18 cellular contexts compared by ENCODE assay signal in the genomic region with DNA sequence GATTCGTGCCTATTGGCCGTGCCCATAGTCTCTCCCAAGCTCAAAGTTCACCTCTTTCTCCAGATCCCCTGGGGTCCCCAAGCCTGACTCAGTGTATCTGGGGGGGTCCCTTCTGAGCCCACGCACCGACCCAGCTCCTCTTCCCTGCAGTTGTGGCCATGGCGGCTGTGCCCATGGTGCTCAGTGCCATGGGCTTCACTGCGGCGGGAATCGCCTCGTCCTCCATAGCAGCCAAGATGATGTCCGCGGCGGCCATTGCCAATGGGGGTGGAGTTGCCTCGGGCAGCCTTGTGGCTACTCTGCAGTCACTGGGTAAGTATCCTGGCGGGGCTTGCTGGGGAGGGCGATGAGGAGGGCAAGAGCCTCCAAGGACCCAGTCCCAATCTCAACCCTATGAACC. TPM values are rescaled to one million over a fixed set of nuclear protein-coding genes. Genes with fewer than 3 reads are reported as not detected.
DNase-seq lines count a peak whose midpoint lies in the region; ATAC-seq and TF ChIP-seq lines count a peak whose summit lies in the region.
"Had no signal": no experiment of that assay in that cellular context is flagged by ENCODE, and none has a peak within 500 bp of the region (broad histone marks: within the 10 kb centered on the region; RNA-seq: fewer than 3 reads in every experiment).

No MANE protein-coding gene starts in this region.

- no peaks in the 10 kb centered on the region for H3K27me3 ChIP-seq in transverse colon
- H3K27me3 ChIP-seq: dorsolateral prefrontal cortex had no signal

- TF ChIP-seq CTCF in transverse colon (IDR thresholded peaks at IDR 0.05), result no peak

- H3K27me3 Mint-ChIP-seq in dendritic cell treated with granulocyte-macrophage colony-stimulating factor and Interleukin-4, amounts not matched to agents 40 ng/mL and 50 ng/mL, for 4 days, result peaks cover 32% of the 10 kb centered on the region

- DNase-seq in activated effector memory CD4-positive, alpha-beta T cell treated with anti-CD3 and anti-CD28 coated beads, Interleukin-2, amount 50 U/mL, for 16 hours, result peak; percentile 37
- DNase-seq in activated effector memory CD4-positive, alpha-beta T cell treated with Interleukin-2 at 50 U/mL for 16 hours, result no peak
- peak; percentile 85 for DNase-seq in mesenteric fat pad (ENCODE audit: low spot score)
- no peak for DNase-seq in transverse colon
- no peak for DNase-seq in central memory CD4-positive, alpha-beta T cell
- DNase-seq in NCI-H82 treated with DMSO at 0.1 percent for 48 hours (lab: John Stamatoyannopoulos, UW; ENCODE audit: unreplicated experiment), result no peak
- DNase-seq: activated gamma-delta T cell, NCI-H1436 treated with DMSO at 0.1 percent for 48 hours, NCI-H2081 treated with DMSO at 0.1 percent for 48 hours, NCI-H226, SHP77 treated with DMSO at 0.1 percent for 48 hours had no signal

- peaks cover 24% of the 10 kb centered on the region for H3K4me1 Mint-ChIP-seq in dendritic cell treated with granulocyte-macrophage colony-stimulating factor and Interleukin-4, amounts not matched to agents 40 ng/mL and 50 ng/mL, for 4 days (ENCODE audit: low read depth)

- no peak for ATAC-seq in GM21423 (IDR thresholded peaks at IDR 0.05; ENCODE audit: unreplicated experiment)
- ATAC-seq: HCT116; stimulated activated effector memory CD8-positive, alpha-beta T cell treated with anti-CD3 and anti-CD28 coated beads, Interleukin-12 subunit alpha, Interleukin-12 subunit beta, amount 100 ng/mL, for 72 hours had no signal

- H3K27ac ChIP-seq in transverse colon, result peak overlapping the region in 3 of 4 donors; percentile 84 to 92 (median 86)

- intact Hi-C loops in dendritic cell treated with granulocyte-macrophage colony-stimulating factor and Interleukin-4, amounts not matched to agents 40 ng/mL and 50 ng/mL, for 4 days (cut with micrococcal nuclease), result no loop called here
- intact Hi-C loops in transverse colon (cut with DNase I; ENCODE audit: low total_unique reads), result no loop called here

- no peaks in the 10 kb centered on the region for H3K36me3 ChIP-seq in transverse colon

- no peak overlapping the region for H3K4me3 ChIP-seq in transverse colon

- no peak for TF ChIP-seq POLR2A in transverse colon (IDR thresholded peaks at IDR 0.05)

- H3K4me3 Mint-ChIP-seq in dendritic cell treated with granulocyte-macrophage colony-stimulating factor and Interleukin-4, amounts not matched to agents 40 ng/mL and 50 ng/mL, for 4 days, result no peak overlapping the region
- H3K4me3 Mint-ChIP-seq: stimulated activated effector memory CD8-positive, alpha-beta T cell treated with anti-CD3 and anti-CD28 coated beads, Interleukin-12 subunit alpha, Interleukin-12 subunit beta, amount 100 ng/mL, for 72 hours had no signal

- H3K36me3 Mint-ChIP-seq in dendritic cell treated with granulocyte-macrophage colony-stimulating factor and Interleukin-4, amounts not matched to agents 40 ng/mL and 50 ng/mL, for 4 days (ENCODE audit: low read depth), result no peaks in the 10 kb centered on the region
- H3K36me3 Mint-ChIP-seq: stimulated activated effector memory CD8-positive, alpha-beta T cell treated with anti-CD3 and anti-CD28 coated beads, Interleukin-12 subunit alpha, Interleukin-12 subunit beta, amount 100 ng/mL, for 72 hours had no signal

- in situ Hi-C loops in transverse colon (cut with MboI; ENCODE audit: low pct_ligation_motif_present in 1 of 4, low pct_unique_long_range_greater_than_20kb in 1 of 4, low sequenced_read_pairs in 3 of 4), result no loop called here

- TF ChIP-seq EP300 in transverse colon (IDR thresholded peaks at IDR 0.05; ENCODE audit: low read depth), result no peak

- peaks cover 14% of the 10 kb centered on the region for H3K9me3 Mint-ChIP-seq in dendritic cell treated with granulocyte-macrophage colony-stimulating factor and Interleukin-4, amounts not matched to agents 40 ng/mL and 50 ng/mL, for 4 days
- H3K9me3 Mint-ChIP-seq: stimulated activated effector memory CD8-positive, alpha-beta T cell treated with anti-CD3 and anti-CD28 coated beads, Interleukin-12 subunit alpha, Interleukin-12 subunit beta, amount 100 ng/mL, for 72 hours had no signal

- H3K27ac Mint-ChIP-seq in dendritic cell treated with granulocyte-macrophage colony-stimulating factor and Interleukin-4, amounts not matched to agents 40 ng/mL and 50 ng/mL, for 4 days, result peak overlapping the region; percentile 69
- H3K27ac Mint-ChIP-seq: progenitor cell of endocrine pancreas; stimulated activated effector memory CD8-positive, alpha-beta T cell treated with anti-CD3 and anti-CD28 coated beads, Interleukin-12 subunit alpha, Interleukin-12 subunit beta, amount 100 ng/mL, for 72 hours had no signal

- WGBS in transverse colon (ENCODE audit: low coverage in 1 of 2), 2 donors, result 40 to 83% methylated on average over 1 to 15 of the region's 15 CpGs

- H3K4me1 ChIP-seq in transverse colon, result peaks cover 3 to 48% (median 35%) of the 10 kb centered on the region in 4 donors

- H3K9me3 ChIP-seq in transverse colon, result peaks cover 0 to 6% of the 10 kb centered on the region in 2 donors

RNA-seq across cellular contexts. Expression of gene IFI27, which starts 5.1 kb away (rescaled TPM):
- total RNA-seq in mesenteric fat pad (495 TPM), transverse colon (1,000 to 10,000 TPM in 1 of 4 donors, 100 to 1,000 TPM in 3; 124 to 1,625 (median 472) TPM)
- total RNA-seq: G401 had no signal

RNA-seq across cellular contexts. Expression of gene IFI27L2, which starts 13.8 kb away (rescaled TPM):
- 42.6 TPM for total RNA-seq in mesenteric fat pad
- 100 to 1,000 TPM in 1 of 4 donors, 10 to 100 TPM in 2, not detected in 1; 32.8 to 108 (median 74.6) TPM for total RNA-seq in transverse colon

RNA-seq across cellular contexts. Expression of gene IFI27L1, which starts 34.5 kb away (rescaled TPM):
- 19.6 TPM for total RNA-seq in mesenteric fat pad
- 10 to 100 TPM in 3 of 4 donors, not detected in 1; 12.3 to 21.3 (median 17.9) TPM for total RNA-seq in transverse colon

RNA-seq across cellular contexts. Expression of gene DDX24, which starts 34.6 kb away (rescaled TPM):
- total RNA-seq in mesenteric fat pad (198 TPM), transverse colon (100 to 1,000 TPM in 1 of 4 donors, 10 to 100 TPM in 3; 70.2 to 319 (median 87.7) TPM)

RNA-seq across cellular contexts. Expression of gene PPP4R4, which starts 58.5 kb away (rescaled TPM):
- 0.13 TPM for total RNA-seq in mesenteric fat pad
- total RNA-seq in transverse colon, result not detected

Comparison
In these comparisons a context has a peak if more than half of its experiments do, and no peak if none do; other contexts are left out.
1. DNase-seq: peak in activated effector memory CD4-positive, alpha-beta T cell treated with anti-CD3 and anti-CD28 coated beads, Interleukin-2, amount 50 U/mL, for 16 hours (single experiment) and mesenteric fat pad (single experiment); none in activated effector memory CD4-positive, alpha-beta T cell treated with Interleukin-2 at 50 U/mL for 16 hours (single experiment), transverse colon (single experiment), central memory CD4-positive, alpha-beta T cell (single experiment) and NCI-H82 treated with DMSO at 0.1 percent for 48 hours (single experiment).